ENCODE assay signal across 12 cellular contexts in the genomic region with DNA sequence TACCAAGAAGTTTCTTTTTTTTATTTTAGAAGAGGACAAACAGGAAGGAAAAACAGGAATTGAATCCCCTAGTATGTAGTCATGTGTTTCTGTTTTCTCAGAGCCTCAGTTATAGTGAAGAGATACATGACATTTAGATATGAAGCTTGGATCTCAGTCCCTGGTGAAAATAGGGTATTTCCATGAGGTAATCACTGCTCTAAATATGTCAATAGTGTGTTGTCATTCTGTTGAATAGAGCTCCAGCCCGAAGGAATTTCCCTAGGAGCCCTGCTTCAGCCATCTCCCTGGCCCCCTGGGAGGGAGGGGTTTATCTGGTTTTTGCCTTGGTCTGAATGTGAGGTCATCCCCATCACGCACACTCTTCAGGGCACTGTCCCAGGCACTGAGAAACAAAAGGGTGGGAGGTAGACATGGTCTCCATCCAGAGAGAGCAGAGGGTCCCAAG. TPM values are rescaled to one million over a fixed set of nuclear protein-coding genes. Genes with fewer than 3 reads are reported as not detected.
DNase-seq lines count a peak whose midpoint lies in the region; ATAC-seq and TF ChIP-seq lines count a peak whose summit lies in the region.
"Had no signal": no experiment of that assay in that cellular context is flagged by ENCODE, and none has a peak within 500 bp of the region (broad histone marks: within the 10 kb centered on the region; RNA-seq: fewer than 3 reads in every experiment).

No MANE protein-coding gene starts in this region.

- intact Hi-C loops in activated CD4-positive, alpha-beta T cell treated with anti-CD3 and anti-CD28 coated beads for 36 hours (cut with DNase I, micrococcal nuclease): no loop called here

- no peaks in the 10 kb centered on the region for H3K9me3 Mint-ChIP-seq in activated CD4-positive, alpha-beta T cell treated with anti-CD3 and anti-CD28 coated beads for 36 hours (ENCODE audit: low read depth)
- peaks cover 5% of the 10 kb centered on the region for H3K9me3 Mint-ChIP-seq in type B pancreatic cell
- H3K9me3 Mint-ChIP-seq: effector memory CD8-positive, alpha-beta T cell had no signal

- H3K9me3 ChIP-seq in skeletal muscle tissue (ENCODE audit: control insufficient read depth in 3 of 3, low read length in 3 of 3): no peaks in the 10 kb centered on the region
- no peaks in the 10 kb centered on the region for H3K9me3 ChIP-seq in HAP-1

- H3K36me3 Mint-ChIP-seq in activated CD4-positive, alpha-beta T cell treated with anti-CD3 and anti-CD28 coated beads for 36 hours (ENCODE audit: low read depth): no peaks in the 10 kb centered on the region
- no peaks in the 10 kb centered on the region for H3K36me3 Mint-ChIP-seq in type B pancreatic cell

- in situ Hi-C loops in HAP-1 (cut with MboI; ENCODE audit: low sequenced_read_pairs): no loop called here

- no peak overlapping the region for H3K9ac ChIP-seq in skeletal muscle tissue (ENCODE audit: low read depth in 1 of 3, low read length in 3 of 3)

- no peak for ATAC-seq in activated CD4-positive, alpha-beta T cell treated with anti-CD3 and anti-CD28 coated beads for 36 hours
- peak; percentile 69 for ATAC-seq in HG02610 (IDR thresholded peaks at IDR 0.05; ENCODE audit: unreplicated experiment)
- ATAC-seq: effector memory CD8-positive, alpha-beta T cell had no signal

- no peaks in the 10 kb centered on the region for H3K4me1 ChIP-seq in skeletal muscle tissue (ENCODE audit: control insufficient read depth in 3 of 3, insufficient read depth in 3 of 3, low read length in 3 of 3)
- peaks cover 10% of the 10 kb centered on the region for H3K4me1 ChIP-seq in HAP-1

- H3K27ac Mint-ChIP-seq in activated CD4-positive, alpha-beta T cell treated with anti-CD3 and anti-CD28 coated beads for 36 hours: peak overlapping the region; percentile 15
- no peak overlapping the region for H3K27ac Mint-ChIP-seq in type B pancreatic cell
- H3K27ac Mint-ChIP-seq: effector memory CD8-positive, alpha-beta T cell had no signal

- peaks cover 4% of the 10 kb centered on the region for H3K27me3 Mint-ChIP-seq in activated CD4-positive, alpha-beta T cell treated with anti-CD3 and anti-CD28 coated beads for 36 hours
- H3K27me3 Mint-ChIP-seq in type B pancreatic cell: peaks cover 16% of the 10 kb centered on the region

- H3K4me3 ChIP-seq in skeletal muscle tissue (ENCODE audit: low read length in 3 of 3) (no peak overlapping the region), HAP-1 (no peak overlapping the region)
- H3K4me3 ChIP-seq: hepatocyte had no signal

- H3K27ac ChIP-seq in skeletal muscle tissue (ENCODE audit: low read depth, low read length): peak overlapping the region; percentile 36
- H3K27ac ChIP-seq: hepatocyte had no signal

- H3K4me1 Mint-ChIP-seq in activated CD4-positive, alpha-beta T cell treated with anti-CD3 and anti-CD28 coated beads for 36 hours: peaks cover 43% of the 10 kb centered on the region
- peaks cover 4% of the 10 kb centered on the region for H3K4me1 Mint-ChIP-seq in type B pancreatic cell (ENCODE audit: unreplicated experiment)

- no peak overlapping the region for H3K4me3 Mint-ChIP-seq in activated CD4-positive, alpha-beta T cell treated with anti-CD3 and anti-CD28 coated beads for 36 hours
- no peak overlapping the region for H3K4me3 Mint-ChIP-seq in type B pancreatic cell
- H3K4me3 Mint-ChIP-seq: effector memory CD8-positive, alpha-beta T cell had no signal

- no peak for TF ChIP-seq CTCF in type B pancreatic cell (conservative IDR thresholded peaks at IDR 0.05)

- POLR2A ChIA-PET in activated CD4-positive, alpha-beta T cell treated with anti-CD3 and anti-CD28 coated beads for 36 hours (lab: Charles Lee): no interaction called here

- H3K36me3 ChIP-seq in skeletal muscle tissue (ENCODE audit: control insufficient read depth in 3 of 3, insufficient read depth in 3 of 3, low read length in 3 of 3) (no peaks in the 10 kb centered on the region), HAP-1 (replicated peaks) (no peaks in the 10 kb centered on the region)

- DNase-seq in activated CD4-positive, alpha-beta T cell treated with anti-CD3 and anti-CD28 coated beads for 36 hours: no peak
- DNase-seq in activated CD4-positive, alpha-beta T cell treated with anti-CD3 and anti-CD28 coated beads for 48 hours: no peak
- peak; percentile 66 for DNase-seq in MV-4-11 (lab: John Stamatoyannopoulos, UW)
- DNase-seq in type B pancreatic cell (ENCODE audit: extremely low spot score, unreplicated experiment): no peak
- DNase-seq in HAP-1 (ENCODE audit: low spot score in 2 of 2): no peak
- DNase-seq in DMS79 (lab: John Stamatoyannopoulos, UW): no peak
- DNase-seq: 8988T; effector memory CD8-positive, alpha-beta T cell; Right ventricle myocardium superior had no signal

- H3K27me3 ChIP-seq in skeletal muscle tissue (ENCODE audit: control insufficient read depth in 3 of 3, insufficient read depth in 3 of 3, low read length in 3 of 3) (peaks cover 0 to 5% (median 5%) of the 10 kb centered on the region in 3 donors), HAP-1 (ENCODE audit: low read depth) (no peaks in the 10 kb centered on the region)
- H3K27me3 ChIP-seq: hepatocyte had no signal

- CTCF ChIA-PET in activated CD4-positive, alpha-beta T cell treated with anti-CD3 and anti-CD28 coated beads for 36 hours (lab: Charles Lee): interaction anchor here (0.8 kb wide), 1 partner anchor 15 kb away, joined by 3 read pairs; no protein-coding TSS in a partner anchor

RNA-seq across cellular contexts. Expression of gene REL, which starts 47.1 kb away (rescaled TPM):
- total RNA-seq in activated CD4-positive, alpha-beta T cell treated with anti-CD3 and anti-CD28 coated beads for 36 hours: 10 to 100 TPM; 42.7 to 55.9 TPM
- total RNA-seq in skeletal muscle tissue (6.8 TPM), type B pancreatic cell (ENCODE audit: low replicate concordance) (10.7 and 11.3 TPM in 2 replicates)
